8 cellular contexts compared by ENCODE assay signal in the genomic region with DNA sequence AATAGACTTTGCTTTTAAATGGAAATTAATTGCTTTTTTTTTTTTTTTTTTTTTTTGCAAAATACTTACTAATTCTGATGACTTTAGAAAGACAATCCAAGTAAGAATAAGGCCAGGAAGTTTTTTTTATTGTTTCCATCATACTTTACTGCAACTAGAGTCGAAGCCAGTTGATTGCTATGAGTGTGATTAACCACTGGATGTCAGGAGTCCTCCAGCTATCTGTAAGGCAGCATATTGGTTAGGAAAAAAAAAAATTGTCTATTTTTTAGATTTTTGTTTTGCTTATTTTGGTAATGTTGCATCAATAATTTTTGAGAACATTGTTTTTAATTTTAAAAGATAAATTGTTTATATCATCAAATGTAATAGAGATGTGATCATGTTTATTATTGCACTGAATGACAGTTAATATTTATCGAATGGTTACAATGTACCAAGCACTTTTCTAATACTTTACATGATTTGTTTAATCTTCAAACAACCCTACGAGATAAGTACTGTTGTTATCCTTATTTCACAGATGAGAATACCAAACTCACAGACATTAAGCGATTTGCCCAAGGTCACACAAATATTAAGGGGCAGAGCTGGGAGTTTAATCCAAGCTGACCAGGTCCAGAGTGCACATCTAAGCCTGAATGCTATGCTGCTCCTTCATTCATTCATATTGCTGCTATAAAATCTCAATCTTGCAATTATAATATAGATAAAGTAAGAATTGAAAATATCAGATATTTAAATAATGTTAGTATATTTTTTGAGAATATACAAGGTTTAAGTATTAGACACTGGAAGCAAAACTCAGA. TPM values are rescaled to one million over a fixed set of nuclear protein-coding genes. Genes with fewer than 3 reads are reported as not detected.
A peak's percentile ranks its signal among the peaks of the same experiment; 100 is the strongest.
DNase-seq lines count a peak whose midpoint lies in the region; ATAC-seq, FAIRE-seq and TF ChIP-seq lines count a peak whose summit lies in the region.

No MANE protein-coding gene starts in this region.

- H3K36me3 Mint-ChIP-seq in immature natural killer cell, result no peaks in the 10 kb centered on the region

- H3K27ac Mint-ChIP-seq in immature natural killer cell, result no peak overlapping the region

- FAIRE-seq in keratinocyte (lab: Jason Lieb, UNC), result peak; percentile 85

- H3K4me2 ChIP-seq in keratinocyte (ENCODE audit: control insufficient read depth, extremely low read depth, insufficient read depth, low read depth, low read length), result no peak overlapping the region

- no peak overlapping the region for H3K4me3 ChIP-seq in keratinocyte (ENCODE audit: control insufficient read depth in 2 of 3, extremely low read depth in 1 of 3, insufficient read depth in 2 of 3, low read depth in 1 of 3, low read length in 3 of 3)

- H3K4me1 ChIP-seq in keratinocyte (ENCODE audit: control insufficient read depth, extremely low read depth, insufficient read depth, low read length), result peaks cover 17% of the 10 kb centered on the region

- peaks cover 0 to 3% (median 2%) of the 10 kb centered on the region in 3 donors for H3K27me3 Mint-ChIP-seq in immature natural killer cell (ENCODE audit: low read depth in 3 of 3)

- ATAC-seq in HG03175 (IDR thresholded peaks at IDR 0.05; ENCODE audit: unreplicated experiment) (peak; percentile 63), GM21737 (IDR thresholded peaks at IDR 0.05; ENCODE audit: unreplicated experiment) (no peak)

- H2AFZ ChIP-seq in keratinocyte (ENCODE audit: control insufficient read depth, low read length), result no peak overlapping the region

- no peaks in the 10 kb centered on the region for H3K9me3 Mint-ChIP-seq in immature natural killer cell

- H3K9ac ChIP-seq in keratinocyte (ENCODE audit: control insufficient read depth, extremely low read depth, insufficient read depth, low read length), result no peak overlapping the region

- TF ChIP-seq CTCF in GM10266 (IDR thresholded peaks at IDR 0.05; ENCODE audit: control insufficient read depth, insufficient read depth, low read depth, missing control alignments) (peak; percentile 35), VCaP (conservative IDR thresholded peaks at IDR 0.05) (peak; percentile 85), keratinocyte (optimal IDR thresholded peaks at IDR 0.05 in 1 of 3, IDR thresholded peaks at IDR 0.05 in 1 of 3, conservative IDR thresholded peaks at IDR 0.05 in 1 of 3; ENCODE audit: extremely low read depth in 1 of 3, insufficient read depth in 2 of 3, low read length in 3 of 3) (peak; percentile 44 to 64 (median 48))

- H3K9me1 ChIP-seq in keratinocyte (ENCODE audit: control insufficient read depth, extremely low read depth, insufficient read depth, low read length), result no peaks in the 10 kb centered on the region

- no peaks in the 10 kb centered on the region for H3K9me3 ChIP-seq in keratinocyte (ENCODE audit: control insufficient read depth, low read depth, low read length)

- no peak overlapping the region for H3K27ac ChIP-seq in VCaP
- H3K27ac ChIP-seq in keratinocyte (ENCODE audit: control insufficient read depth, insufficient read depth, low read length), result no peak overlapping the region

- no peak for DNase-seq in GM10266 (ENCODE audit: extremely low spot score)
- DNase-seq in keratinocyte (ENCODE audit: low read depth, low spot score), result no peak
- no peak for DNase-seq in activated T-cell treated with anti-CD3 and anti-CD28 coated beads, Interleukin-2, amount 50 U/mL, for 48 hours
- DNase-seq in stimulated activated CD4-positive, alpha-beta T cell treated with anti-CD3 and anti-CD28 coated beads, Interleukin-15, amount 100 ng/mL, for 24 hours, result no peak
- DNase-seq in immature natural killer cell, result no peak

- no peaks in the 10 kb centered on the region for H4K20me1 ChIP-seq in keratinocyte (ENCODE audit: control insufficient read depth, extremely low read depth, insufficient read depth, low read length)

- no peaks in the 10 kb centered on the region for H3K4me1 Mint-ChIP-seq in immature natural killer cell

- no peaks in the 10 kb centered on the region for H3K27me3 ChIP-seq in keratinocyte (ENCODE audit: control insufficient read depth, extremely low read depth, insufficient read depth, low read length)

- no peaks in the 10 kb centered on the region for H3K79me2 ChIP-seq in keratinocyte (ENCODE audit: control insufficient read depth, insufficient read depth, low read length)

- no peak overlapping the region for H3K4me3 Mint-ChIP-seq in immature natural killer cell

- no peaks in the 10 kb centered on the region for H3K36me3 ChIP-seq in keratinocyte (ENCODE audit: control insufficient read depth in 2 of 2, extremely low read depth in 1 of 2, insufficient read depth in 2 of 2, low read length in 2 of 2)

- dilution Hi-C loops in keratinocyte (cut with MboI; ENCODE audit: extremely low pct_ligation_motif_present, low sequenced_read_pairs), result no loop called here

RNA-seq across cellular contexts. Expression of gene LMOD2, which starts 19.9 kb away (rescaled TPM):
- polyA plus RNA-seq in keratinocyte (not detected in 3 replicates), immature natural killer cell (not detected)
- polyA plus RNA-seq in keratinocyte (2011; ENCODE audit: low read depth), result not detected
- not detected in 2 replicates for polyA plus RNA-seq in keratinocyte (2011; cell fraction: cytosol; rRNA removed)
- polyA plus RNA-seq in keratinocyte (2011; cell fraction: nucleus; rRNA removed), result not detected in 2 replicates
- polyA plus RNA-seq in keratinocyte (2012; ENCODE audit: low replicate concordance), result 0.68 TPM in 1 of 2 replicates, not detected in the other
- polyA minus RNA-seq in keratinocyte, result not detected in 3 replicates
- polyA minus RNA-seq in keratinocyte (2011; cell fraction: cytosol; rRNA and poly(A)+ RNA removed), result not detected
- polyA minus RNA-seq in keratinocyte (2011; cell fraction: nucleus; rRNA and poly(A)+ RNA removed), result not detected in 2 replicates

RNA-seq across cellular contexts. Expression of gene ASB15, which starts 34.1 kb away (rescaled TPM):
- polyA plus RNA-seq in keratinocyte (not detected in 3 replicates), immature natural killer cell (not detected)
- not detected for polyA plus RNA-seq in keratinocyte (2011; ENCODE audit: low read depth)
- polyA plus RNA-seq in keratinocyte (2011; cell fraction: cytosol; rRNA removed), result not detected in 2 replicates
- not detected in 2 replicates for polyA plus RNA-seq in keratinocyte (2011; cell fraction: nucleus; rRNA removed)
- polyA plus RNA-seq in keratinocyte (2012; ENCODE audit: low replicate concordance), result 0.04 TPM in 1 of 2 replicates, not detected in the other
- not detected in 3 replicates for polyA minus RNA-seq in keratinocyte
- polyA minus RNA-seq in keratinocyte (2011; cell fraction: cytosol; rRNA and poly(A)+ RNA removed), result not detected
- polyA minus RNA-seq in keratinocyte (2011; cell fraction: nucleus; rRNA and poly(A)+ RNA removed), result not detected in 2 replicates

Comparison
In these comparisons a context has a peak if more than half of its experiments do, and no peak if none do; other contexts are left out.
1. CTCF ChIP-seq: peak in every context shown above with its lines; median percentile 85 in VCaP; 48 in keratinocyte; 35 in GM10266.